ENCODE assay signal across 8 cellular contexts in genomic region chr22:41831828-41832552, GRCh38. TPM values are rescaled to one million over a fixed set of nuclear protein-coding genes. Genes with fewer than 3 reads are reported as not detected.
DNase-seq lines count a peak whose midpoint lies in the region; ATAC-seq and TF ChIP-seq lines count a peak whose summit lies in the region.

No MANE protein-coding gene starts in this region.

- peak overlapping the region; percentile 88 for H3K27ac ChIP-seq in DOHH2 (ENCODE audit: low read depth, low read length)

- H3K27ac Mint-ChIP-seq in brain (peak overlapping the region; percentile 99 to 100 (median 100)), mesothelial cell of epicardium (peak overlapping the region; percentile 100)

- H3K27me3 ChIP-seq in DOHH2 (ENCODE audit: control insufficient read depth, low read length): no peaks in the 10 kb centered on the region

- peak overlapping the region; percentile 90 to 100 (median 95) for H3K4me3 Mint-ChIP-seq in brain
- peak overlapping the region; percentile 95 for H3K4me3 Mint-ChIP-seq in mesothelial cell of epicardium

- DNase-seq in HT-29 (ENCODE audit: low spot score): peak; percentile 13
- DNase-seq in mesothelial cell of epicardium (ENCODE audit: low spot score in 2 of 2, unreplicated experiment in 2 of 2): no peak
- no peak for DNase-seq in NCI-H1092 (lab: John Stamatoyannopoulos, UW)
- DNase-seq in 8988T: no peak
- DNase-seq in D341Med (ENCODE audit: low spot score): no peak

- peaks cover 16% of the 10 kb centered on the region for H4K20me1 ChIP-seq in DOHH2 (ENCODE audit: control insufficient read depth, insufficient read depth, low read depth, low read length)

- no peak for ATAC-seq in GM21367 (IDR thresholded peaks at IDR 0.05; ENCODE audit: unreplicated experiment)

- peaks cover 13% of the 10 kb centered on the region for H3K27me3 Mint-ChIP-seq in brain
- no peaks in the 10 kb centered on the region for H3K27me3 Mint-ChIP-seq in mesothelial cell of epicardium (ENCODE audit: low read depth)

- H3K4me2 ChIP-seq in DOHH2 (ENCODE audit: low read length): peak overlapping the region; percentile 89

- H3K36me3 Mint-ChIP-seq in brain: peaks cover 27% of the 10 kb centered on the region
- peaks cover 12% of the 10 kb centered on the region for H3K36me3 Mint-ChIP-seq in mesothelial cell of epicardium

- H3K4me3 ChIP-seq in DOHH2 (ENCODE audit: low read length): peak overlapping the region; percentile 84

- H3F3A ChIP-seq in DOHH2 (ENCODE audit: control insufficient read depth, insufficient read depth): peaks cover 26% of the 10 kb centered on the region

- no peak for TF ChIP-seq CTCF in DOHH2 (IDR thresholded peaks at IDR 0.05; ENCODE audit: low read depth, low read length, poor library complexity, severe bottlenecking)
- no peak for TF ChIP-seq CTCF in brain (conservative IDR thresholded peaks at IDR 0.05)
- no peak for TF ChIP-seq CTCF in mesothelial cell of epicardium (IDR thresholded peaks at IDR 0.05; ENCODE audit: unreplicated experiment)

- H3K79me2 ChIP-seq in DOHH2 (ENCODE audit: control insufficient read depth, low read length): peaks cover 52% of the 10 kb centered on the region

- H3K9me3 ChIP-seq in DOHH2 (ENCODE audit: control insufficient read depth, insufficient read depth, low read length): peaks cover 5% of the 10 kb centered on the region; the same call in 1 of the 2 replicates

- H3K36me3 ChIP-seq in DOHH2 (ENCODE audit: control insufficient read depth, low read length): peaks cover 48% of the 10 kb centered on the region

- H3K9me2 ChIP-seq in DOHH2 (replicated peaks; ENCODE audit: control insufficient read depth, low read length): no peaks in the 10 kb centered on the region

- H3K4me1 Mint-ChIP-seq in brain: peaks cover 83% of the 10 kb centered on the region
- H3K4me1 Mint-ChIP-seq in mesothelial cell of epicardium: peaks cover 25% of the 10 kb centered on the region

- H3K9me3 Mint-ChIP-seq in brain (peaks cover 0 to 17% (median 0%) of the 10 kb centered on the region in 5 experiments), mesothelial cell of epicardium (no peaks in the 10 kb centered on the region)

- peaks cover 54% of the 10 kb centered on the region for H3K4me1 ChIP-seq in DOHH2 (ENCODE audit: control insufficient read depth, low read length)

RNA-seq across cellular contexts. Expression of gene SREBF2, which starts 0.9 kb away (rescaled TPM):
- 88.5 and 104 TPM in 2 replicates for total RNA-seq in HT-29 (2014; rRNA removed; shearing (Covaris generic))
- 115 TPM for polyA plus RNA-seq in brain (ENCODE audit: insufficient read depth, low read depth, low replicate concordance)
- total RNA-seq in mesothelial cell of epicardium: 127 to 130 TPM (median 129 TPM) in 3 replicates

RNA-seq across cellular contexts. Expression of gene CCDC134, which starts 31.5 kb away (rescaled TPM):
- total RNA-seq in HT-29 (2014; rRNA removed; shearing (Covaris generic)): 12.2 and 14.6 TPM in 2 replicates
- polyA plus RNA-seq in brain (ENCODE audit: insufficient read depth, low read depth, low replicate concordance): 3.7 TPM
- total RNA-seq in mesothelial cell of epicardium: 16.9 to 19.1 TPM (median 18.4 TPM) in 3 replicates
